In genomic region chr16:58692450-58692849, GRCh38 we compare ENCODE assay signal across 33 cellular contexts.
"Had no signal": no experiment of that assay in that cellular context is flagged by ENCODE, and none has a peak within 500 bp of the region (broad histone marks: within the 10 kb centered on the region; RNA-seq: fewer than 3 reads in every experiment).

No MANE protein-coding gene starts in this region.

- H3K4me3 ChIP-seq: adrenal gland, ascending aorta, body of pancreas, breast epithelium, cardiac muscle cell had no signal

- FAIRE-seq: astrocyte, bronchial epithelial cell, colon had no signal

- H3K27me3 ChIP-seq: adrenal gland, ascending aorta, body of pancreas, breast epithelium, cardiac muscle cell had no signal

- H3K27ac ChIP-seq: adrenal gland, ascending aorta, body of pancreas, brain microvascular endothelial cell, breast epithelium, cardiac muscle cell had no signal

- DNase-seq: activated effector memory CD4-positive, alpha-beta T cell treated with anti-CD3 and anti-CD28 coated beads, Interleukin-2, amount 50 U/mL, for 16 hours; activated effector memory CD4-positive, alpha-beta T cell treated with Interleukin-2 at 50 U/mL for 16 hours; activated gamma-delta T cell; activated gamma-delta T cell treated with Interleukin-2 at 50 U/mL for 16 hours; activated naive CD4-positive, alpha-beta T cell; activated naive CD4-positive, alpha-beta T cell treated with anti-CD3 and anti-CD28 coated beads for 36 hours; activated naive CD4-positive, alpha-beta T cell treated with anti-CD3 and anti-CD28 coated beads, Interleukin-2, amount 10 ng/mL, durations not matched to agents 7 days and 5 days; activated naive CD4-positive, alpha-beta T cell treated with anti-CD3 and anti-CD28 coated beads, Interleukin-2, amount 50 U/mL, for 16 hours; activated naive CD4-positive, alpha-beta T cell treated with Interleukin-2 at 50 U/mL for 16 hours; activated naive CD8-positive, alpha-beta T cell treated with anti-CD3 and anti-CD28 coated beads for 36 hours; activated naive CD8-positive, alpha-beta T cell treated with anti-CD3 and anti-CD28 coated beads, Interleukin-2, amount 10 ng/mL, durations not matched to agents 7 days and 5 days; activated naive CD8-positive, alpha-beta T cell treated with anti-CD3 and anti-CD28 coated beads, Interleukin-2, amount 50 U/mL, for 24 hours; activated T-cell treated with anti-CD3 and anti-CD28 coated beads, Interleukin-2, amount 50 U/mL, for 4 hours; activated T-cell treated with anti-CD3 and anti-CD28 coated beads, Interleukin-2, amount 50 U/mL, for 48 hours; activated T-cell treated with anti-CD3 and anti-CD28 coated beads, Interleukin-2, amount 50 U/mL, for 72 hours; adrenal gland; amniotic stem cell; amygdala; anterior cingulate cortex; aorta; body of pancreas; brain microvascular endothelial cell; caudate nucleus; central memory CD4-positive, alpha-beta T cell; cerebellar nuclear complex had no signal

- H3K36me3 ChIP-seq: adrenal gland, ascending aorta, brain microvascular endothelial cell, breast epithelium, cardiac muscle cell had no signal

- H3K9me3 ChIP-seq: adrenal gland, ascending aorta, body of pancreas, breast epithelium had no signal

- H3K4me1 ChIP-seq: adrenal gland, ascending aorta, body of pancreas, breast epithelium had no signal

- ATAC-seq: activated naive CD4-positive, alpha-beta T cell treated with anti-CD3 and anti-CD28 coated beads, Interleukin-2, amount 50 U/mL, for 72 hours; activated naive CD8-positive, alpha-beta T cell treated with anti-CD3 and anti-CD28 coated beads, Interleukin-2, amount 50 U/mL, for 24 hours; activated T-cell treated with anti-CD3 and anti-CD28 coated beads, Interleukin-2, amount 50 U/mL, for 4 hours; activated T-cell treated with anti-CD3 and anti-CD28 coated beads, Interleukin-2, amount 50 U/mL, for 72 hours; activated T-helper 17 cell treated with anti-CD3 and anti-CD28 coated beads, Interleukin-2, amount 50 U/mL, for 72 hours; body of pancreas had no signal
